In the genomic region with DNA sequence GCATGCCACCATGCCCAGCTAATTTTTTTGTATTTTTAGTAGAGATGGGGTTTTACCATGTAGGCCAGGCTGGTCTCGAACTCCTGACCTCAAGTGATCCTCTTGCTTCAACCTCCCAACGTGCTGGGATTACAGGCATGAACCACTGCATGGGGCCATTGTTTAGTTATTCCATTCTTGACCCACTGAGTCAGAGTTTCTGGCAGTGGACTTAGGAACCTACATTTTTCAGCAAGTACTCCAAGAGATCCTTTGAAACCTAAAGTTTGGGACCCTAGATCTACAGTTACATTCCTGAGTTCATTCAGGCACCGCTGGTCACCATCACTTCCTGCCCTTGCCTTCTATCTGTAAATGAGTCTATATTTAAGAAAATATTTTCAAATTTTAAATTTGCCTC, we compare ENCODE assay signal across 21 cellular contexts. TPM values are rescaled to one million over a fixed set of nuclear protein-coding genes. Genes with fewer than 3 reads are reported as not detected.
DNase-seq lines count a peak whose midpoint lies in the region; ATAC-seq, FAIRE-seq and TF ChIP-seq lines count a peak whose summit lies in the region.
"Had no signal": no experiment of that assay in that cellular context is flagged by ENCODE, and none has a peak within 500 bp of the region (broad histone marks: within the 10 kb centered on the region; RNA-seq: fewer than 3 reads in every experiment).

No MANE protein-coding gene starts in this region.

- CTCF ChIA-PET in CD4-positive, alpha-beta T cell (lab: Charles Lee) = no interaction called here

- peak overlapping the region; percentile 93 for H3K27ac Mint-ChIP-seq in CD4-positive, alpha-beta T cell

- no peak for ATAC-seq in CD4-positive, alpha-beta T cell (ENCODE audit: poor library complexity)
- no peak for ATAC-seq in lower lobe of right lung
- ATAC-seq in HG03108 (IDR thresholded peaks at IDR 0.05; ENCODE audit: unreplicated experiment) = no peak
- no peak for ATAC-seq in left lobe of liver
- ATAC-seq: HCT116, PC-3 had no signal

- H3K36me3 Mint-ChIP-seq in CD4-positive, alpha-beta T cell (ENCODE audit: low read depth) = peaks cover 12% of the 10 kb centered on the region

- no peak for TF ChIP-seq CTCF in CD4-positive, alpha-beta T cell (IDR thresholded peaks at IDR 0.05)
- TF ChIP-seq CTCF in HL-60 (IDR thresholded peaks at IDR 0.05; ENCODE audit: insufficient read depth, low read length) (no peak), astrocyte of the spinal cord (IDR thresholded peaks at IDR 0.05; ENCODE audit: low read depth, low read length) (no peak), lower lobe of right lung (IDR thresholded peaks at IDR 0.05) (no peak)

- H3K27me3 ChIP-seq in CD4-positive, alpha-beta T cell (ENCODE audit: control insufficient read depth, insufficient read depth, low read length) = no peaks in the 10 kb centered on the region
- H3K27me3 ChIP-seq in HL-60 (ENCODE audit: insufficient read depth, poor library complexity, severe bottlenecking) (no peaks in the 10 kb centered on the region), lower lobe of right lung (ENCODE audit: low read depth) (no peaks in the 10 kb centered on the region)

- H3K4me1 Mint-ChIP-seq in CD4-positive, alpha-beta T cell (ENCODE audit: low read depth) = peaks cover 60% of the 10 kb centered on the region

- no peak overlapping the region for H3K27ac ChIP-seq in CD4-positive, alpha-beta T cell (ENCODE audit: low read depth, low read length)
- H3K27ac ChIP-seq in HL-60 (replicated peaks) (peak overlapping the region; percentile 75; the same call in 1 of the 2 replicates), lower lobe of right lung (peak overlapping the region; percentile 43)

- DNase-seq in CD4-positive, alpha-beta T cell = no peak
- DNase-seq in HL-60 (ENCODE audit: low read depth in 1 of 2, low spot score in 1 of 2) (no peak), astrocyte of the spinal cord (ENCODE audit: low read depth, low spot score) (peak; percentile 50), lower lobe of right lung (no peak), GM12891 (ENCODE audit: insufficient read length, low spot score) (no peak), NCI-H187 treated with DMSO at 0.1 percent for 48 hours (lab: John Stamatoyannopoulos, UW) (no peak), left lobe of liver (ENCODE audit: low spot score) (no peak)
- DNase-seq: activated CD4-positive, CD25-positive, alpha-beta regulatory T cell; activated T-cell treated with anti-CD3 and anti-CD28 coated beads, Interleukin-2, amount 50 U/mL, for 24 hours; anterior cingulate cortex; midbrain; NCI-H187; NCI-H526; occipital lobe; PC-3; small intestine had no signal

- H3K4me1 ChIP-seq in lower lobe of right lung = peaks cover 27% of the 10 kb centered on the region

- in situ Hi-C loops in astrocyte of the spinal cord (cut with HindIII; ENCODE audit: low sequenced_read_pairs) = no loop called here

- H3K4me3 Mint-ChIP-seq in CD4-positive, alpha-beta T cell = peak overlapping the region; percentile 91

- TF ChIP-seq POLR2A in GM12891 (IDR thresholded peaks at IDR 0.05; ENCODE audit: low read depth, low read length) = no peak

- H3K9me3 Mint-ChIP-seq in CD4-positive, alpha-beta T cell = no peaks in the 10 kb centered on the region
- H3K9me3 Mint-ChIP-seq: activated T-cell treated with anti-CD3 and anti-CD28 coated beads, Interleukin-2, amount 50 U/mL, for 24 hours had no signal

- no peak overlapping the region for H3K4me3 ChIP-seq in HL-60 (replicated peaks; ENCODE audit: insufficient read depth, low read length)
- H3K4me3 ChIP-seq in astrocyte of the spinal cord (ENCODE audit: low read depth, low read length) = no peak overlapping the region
- H3K4me3 ChIP-seq in lower lobe of right lung = no peak overlapping the region

- FAIRE-seq in GM12891 (lab: Jason Lieb, UNC) = no peak
- FAIRE-seq: frontal cortex, small intestine had no signal

- no peaks in the 10 kb centered on the region for H3K36me3 ChIP-seq in lower lobe of right lung

- H3K27me3 Mint-ChIP-seq in CD4-positive, alpha-beta T cell = no peaks in the 10 kb centered on the region
- H3K27me3 Mint-ChIP-seq: activated T-cell treated with anti-CD3 and anti-CD28 coated beads, Interleukin-2, amount 50 U/mL, for 24 hours; B cell had no signal

- POLR2A ChIA-PET in CD4-positive, alpha-beta T cell (lab: Charles Lee) = no interaction called here

- intact Hi-C loops in CD4-positive, alpha-beta T cell (cut with DNase I, micrococcal nuclease) = no loop called here
- intact Hi-C loops in lower lobe of right lung (cut with DNase I) = no loop called here

- H3K9me3 ChIP-seq in CD4-positive, alpha-beta T cell (ENCODE audit: control insufficient read depth, low read length) = no peaks in the 10 kb centered on the region
- no peaks in the 10 kb centered on the region for H3K9me3 ChIP-seq in lower lobe of right lung

TF ChIP-seq in GM12891, 5 proteins besides CTCF, POLR2A, EP300 and RAD21:
- TF ChIP-seq PAX5 (IDR thresholded peaks at IDR 0.05; ENCODE audit: insufficient read depth, low read length, severe bottlenecking) (no peak), POLR2AphosphoS5 (IDR thresholded peaks at IDR 0.05; ENCODE audit: low read depth, low read length) (no peak), TAF1 (IDR thresholded peaks at IDR 0.05; ENCODE audit: low read depth, low read length) (no peak), SPI1 (IDR thresholded peaks at IDR 0.05; ENCODE audit: low read depth, low read length) (no peak), POU2F2 (IDR thresholded peaks at IDR 0.05; ENCODE audit: low read depth, low read length) (no peak)

RNA-seq across cellular contexts. Expression of gene TNFSF10, which starts 1.4 kb away (rescaled TPM):
- 1 to 10 TPM; 9.2 to 9.5 TPM for total RNA-seq in CD4-positive, alpha-beta T cell
- total RNA-seq in lower lobe of right lung (168 TPM), left lobe of liver (45.3 TPM)
- polyA plus RNA-seq in GM12891 (2012; ENCODE audit: low read depth, missing spikeins) = 7.5 TPM
- total RNA-seq: LHCN-M2 had no signal
